In the genomic region with DNA sequence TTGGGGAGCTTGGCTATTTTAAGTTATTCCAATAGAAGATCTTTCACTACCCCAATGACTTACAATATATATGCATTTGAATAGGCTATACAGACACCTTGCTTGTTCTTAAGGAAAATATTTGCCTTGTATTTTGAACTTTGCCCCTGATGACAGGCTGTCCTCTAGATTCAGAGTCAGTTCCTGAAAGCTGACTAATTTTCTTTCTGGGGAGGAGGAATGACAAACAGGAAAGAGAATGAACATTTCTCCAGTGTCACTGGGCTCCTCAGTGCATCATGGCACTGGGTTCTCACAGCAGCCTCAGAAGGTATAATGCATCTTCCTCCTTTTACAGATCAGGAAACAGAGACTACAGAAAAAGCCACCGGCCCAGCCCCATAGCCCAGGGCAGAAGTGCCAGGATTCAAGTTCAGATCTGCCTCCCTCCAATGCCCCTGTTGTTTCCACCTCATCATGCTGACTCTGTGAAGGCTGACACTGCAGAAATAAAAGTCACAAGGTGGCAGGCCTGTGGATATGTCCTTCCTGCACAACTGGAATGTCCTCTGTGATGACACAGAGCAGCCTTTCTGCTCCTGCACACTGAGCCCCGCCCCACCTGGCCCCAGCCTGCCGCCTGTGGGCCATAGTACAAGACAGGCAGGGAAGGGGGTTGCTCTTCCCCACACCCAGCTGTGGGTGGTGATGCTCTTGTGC, we compare ENCODE assay signal across 9 cellular contexts. TPM values are rescaled to one million over a fixed set of nuclear protein-coding genes. Genes with fewer than 3 reads are reported as not detected.
DNase-seq lines count a peak whose midpoint lies in the region; ATAC-seq, FAIRE-seq and TF ChIP-seq lines count a peak whose summit lies in the region.
"Had no signal": no experiment of that assay in that cellular context is flagged by ENCODE, and none has a peak within 500 bp of the region (broad histone marks: within the 10 kb centered on the region; RNA-seq: fewer than 3 reads in every experiment).

No MANE protein-coding gene starts in this region.

- H3K4me3 ChIP-seq in A549: no peak overlapping the region
- H3K4me3 ChIP-seq in body of pancreas: no peak overlapping the region
- H3K4me3 ChIP-seq in right atrium auricular region: no peak overlapping the region

- 35% methylated on average over 3 of the region's 3 CpGs for WGBS in A549 (ENCODE audit: missing lambda C conversion rate)
- WGBS in body of pancreas, 2 donors: 41 to 61% methylated on average over 2 to 3 of the region's 3 CpGs

- CTCF ChIA-PET in A549 (lab: Yijun Ruan, JAX): interaction anchor here (0.7 to 1.2 kb wide), 2 partner anchors 11 to 934 kb away, joined by 3 read pairs; no protein-coding TSS in a partner anchor

- intact Hi-C loops in body of pancreas (cut with DNase I): no loop called here

- peak; percentile 44 to 53; a peak in 5 of 6 replicates for ATAC-seq in A549
- ATAC-seq in body of pancreas: peak; percentile 28
- ATAC-seq in GM18498 (IDR thresholded peaks at IDR 0.05; ENCODE audit: unreplicated experiment): no peak

- DNase-seq in A549 (ENCODE audit: low read depth in 1 of 2, low spot score in 1 of 2) (no peak), HCEC 1CT (peak; percentile 28), body of pancreas (peak in 2 of 4 donors; percentile 27 to 29), lung microvascular endothelial cell (ENCODE audit: low read depth in 2 of 2) (peak; percentile 33 to 44), right atrium auricular region (ENCODE audit: low spot score) (no peak), cerebellar nuclear complex (lab: John Stamatoyannopoulos, UW) (no peak)
- DNase-seq in activated CD4-positive, CD25-positive, alpha-beta regulatory T cell (lab: John Stamatoyannopoulos, UW): no peak
- DNase-seq: activated CD4-positive, alpha-beta T cell treated with anti-CD3 and anti-CD28 coated beads for 1 hour had no signal

- no peaks in the 10 kb centered on the region for H3K9me3 ChIP-seq in A549
- H3K9me3 ChIP-seq in body of pancreas: no peaks in the 10 kb centered on the region
- peaks cover 0 to 9% of the 10 kb centered on the region in 2 donors for H3K9me3 ChIP-seq in right atrium auricular region

- FAIRE-seq in A549 (lab: Jason Lieb, UNC): no peak

- TF ChIP-seq CTCF in A549 (IDR thresholded peaks at IDR 0.05) (no peak), body of pancreas (IDR thresholded peaks at IDR 0.05) (no peak), right atrium auricular region (IDR thresholded peaks at IDR 0.05) (no peak)

- H3K27ac ChIP-seq in A549 (no peak overlapping the region), body of pancreas (peak overlapping the region in 2 of 4 donors; percentile 21 to 47), right atrium auricular region (no peak overlapping the region)

- POLR2A ChIA-PET in A549 (lab: Yijun Ruan, JAX): no interaction called here

- H3K27me3 ChIP-seq in body of pancreas: no peaks in the 10 kb centered on the region
- H3K27me3 ChIP-seq in right atrium auricular region: no peaks in the 10 kb centered on the region

- TF ChIP-seq RAD21 in A549 (conservative IDR thresholded peaks at IDR 0.05 in 1 of 2, IDR thresholded peaks at IDR 0.05 in 1 of 2): no peak

- peak overlapping the region; percentile 32; the same call in 2 of the 3 replicates for H3K4me2 ChIP-seq in A549

- H3K36me3 ChIP-seq in body of pancreas (replicated peaks in 1 of 2; ENCODE audit: insufficient read depth in 1 of 2, low read depth in 2 of 2) (no peaks in the 10 kb centered on the region), right atrium auricular region (no peaks in the 10 kb centered on the region)

- H3K4me1 ChIP-seq in A549: peaks cover 14% of the 10 kb centered on the region
- H3K4me1 ChIP-seq in body of pancreas: peaks cover 38% of the 10 kb centered on the region
- no peaks in the 10 kb centered on the region for H3K4me1 ChIP-seq in right atrium auricular region

- TF ChIP-seq POLR2A in A549 (IDR thresholded peaks at IDR 0.05; ENCODE audit: low read length): no peak
- no peak for TF ChIP-seq POLR2A in body of pancreas (IDR thresholded peaks at IDR 0.05)

- no peak for TF ChIP-seq EP300 in A549 (IDR thresholded peaks at IDR 0.05)

TF ChIP-seq in A549, 52 proteins besides CTCF, POLR2A, EP300 and RAD21:
- peak; percentile 43 for TF ChIP-seq MAFK (IDR thresholded peaks at IDR 0.05; ENCODE audit: partially characterized antibody)
- TF ChIP-seq, protein P1, sequence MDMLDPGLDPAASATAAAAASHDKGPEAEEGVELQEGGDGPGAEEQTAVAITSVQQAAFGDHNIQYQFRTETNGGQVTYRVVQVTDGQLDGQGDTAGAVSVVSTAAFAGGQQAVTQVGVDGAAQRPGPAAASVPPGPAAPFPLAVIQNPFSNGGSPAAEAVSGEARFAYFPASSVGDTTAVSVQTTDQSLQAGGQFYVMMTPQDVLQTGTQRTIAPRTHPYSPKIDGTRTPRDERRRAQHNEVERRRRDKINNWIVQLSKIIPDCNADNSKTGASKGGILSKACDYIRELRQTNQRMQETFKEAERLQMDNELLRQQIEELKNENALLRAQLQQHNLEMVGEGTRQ (IDR thresholded peaks at IDR 0.05): no peak
- TF ChIP-seq, protein P2, sequence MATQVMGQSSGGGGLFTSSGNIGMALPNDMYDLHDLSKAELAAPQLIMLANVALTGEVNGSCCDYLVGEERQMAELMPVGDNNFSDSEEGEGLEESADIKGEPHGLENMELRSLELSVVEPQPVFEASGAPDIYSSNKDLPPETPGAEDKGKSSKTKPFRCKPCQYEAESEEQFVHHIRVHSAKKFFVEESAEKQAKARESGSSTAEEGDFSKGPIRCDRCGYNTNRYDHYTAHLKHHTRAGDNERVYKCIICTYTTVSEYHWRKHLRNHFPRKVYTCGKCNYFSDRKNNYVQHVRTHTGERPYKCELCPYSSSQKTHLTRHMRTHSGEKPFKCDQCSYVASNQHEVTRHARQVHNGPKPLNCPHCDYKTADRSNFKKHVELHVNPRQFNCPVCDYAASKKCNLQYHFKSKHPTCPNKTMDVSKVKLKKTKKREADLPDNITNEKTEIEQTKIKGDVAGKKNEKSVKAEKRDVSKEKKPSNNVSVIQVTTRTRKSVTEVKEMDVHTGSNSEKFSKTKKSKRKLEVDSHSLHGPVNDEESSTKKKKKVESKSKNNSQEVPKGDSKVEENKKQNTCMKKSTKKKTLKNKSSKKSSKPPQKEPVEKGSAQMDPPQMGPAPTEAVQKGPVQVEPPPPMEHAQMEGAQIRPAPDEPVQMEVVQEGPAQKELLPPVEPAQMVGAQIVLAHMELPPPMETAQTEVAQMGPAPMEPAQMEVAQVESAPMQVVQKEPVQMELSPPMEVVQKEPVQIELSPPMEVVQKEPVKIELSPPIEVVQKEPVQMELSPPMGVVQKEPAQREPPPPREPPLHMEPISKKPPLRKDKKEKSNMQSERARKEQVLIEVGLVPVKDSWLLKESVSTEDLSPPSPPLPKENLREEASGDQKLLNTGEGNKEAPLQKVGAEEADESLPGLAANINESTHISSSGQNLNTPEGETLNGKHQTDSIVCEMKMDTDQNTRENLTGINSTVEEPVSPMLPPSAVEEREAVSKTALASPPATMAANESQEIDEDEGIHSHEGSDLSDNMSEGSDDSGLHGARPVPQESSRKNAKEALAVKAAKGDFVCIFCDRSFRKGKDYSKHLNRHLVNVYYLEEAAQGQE (IDR thresholded peaks at IDR 0.05): no peak

RNA-seq across cellular contexts. Expression of a gene that starts 6.6 kb away (rescaled TPM):
- polyA plus RNA-seq in A549 (2011; rRNA removed) (not detected in 2 replicates), A549 (2017; fragmentation: RNase III; extraction: RNeasy Plus Mini Kit Qiagen cat#74134 plus additional on column Dnase treatment) (not detected in 3 replicates)
- polyA plus RNA-seq in A549 (2012; cell fraction: cytosol; rRNA removed): not detected in 2 replicates
- polyA plus RNA-seq in A549 (2012; cell fraction: nucleus; rRNA removed): not detected in 2 replicates
- polyA minus RNA-seq in A549 (2011; rRNA and poly(A)+ RNA removed): not detected in 2 replicates
- total RNA-seq in body of pancreas (10 to 100 TPM; 12.2 to 15.6 TPM), lung microvascular endothelial cell (under 0.01 TPM in 1 of 2 replicates, not detected in the other), right atrium auricular region (under 1 TPM; 0.43 to 0.70 TPM)

RNA-seq across cellular contexts. Expression of a gene that starts 30.2 kb away (rescaled TPM):
- 2.3 and 3.7 TPM in 2 replicates for polyA plus RNA-seq in A549 (2011; rRNA removed)
- 1.2 and 1.6 TPM in 2 replicates for polyA plus RNA-seq in A549 (2012; cell fraction: cytosol; rRNA removed)
- 1.2 and 1.5 TPM in 2 replicates for polyA plus RNA-seq in A549 (2012; cell fraction: nucleus; rRNA removed)
- 2.8 to 2.9 TPM (median 2.9 TPM) in 3 replicates for polyA plus RNA-seq in A549 (2017; fragmentation: RNase III; extraction: RNeasy Plus Mini Kit Qiagen cat#74134 plus additional on column Dnase treatment)
- 6.2 and 7.4 TPM in 2 replicates for polyA minus RNA-seq in A549 (2011; rRNA and poly(A)+ RNA removed)
- 1 to 10 TPM in 1 of 2 donors, under 1 TPM in 1; 0.66 to 2.3 TPM for total RNA-seq in body of pancreas
- 3.1 and 3.8 TPM in 2 replicates for total RNA-seq in lung microvascular endothelial cell
- 1 to 10 TPM; 3.9 to 4.0 TPM for total RNA-seq in right atrium auricular region

Comparison
In these comparisons a context has a peak if more than half of its experiments do, and no peak if none do; other contexts are left out.
1. DNase-seq: peak in HCEC 1CT (single experiment) and lung microvascular endothelial cell (2 of 2); none in A549 (0 of 2), activated CD4-positive, CD25-positive, alpha-beta regulatory T cell (0 of 4), right atrium auricular region (single experiment) and cerebellar nuclear complex (0 of 2).
2. RNA of a gene that starts 6.6 kb away (total RNA-seq): 12.2 to 15.6 TPM in body of pancreas; 0.43 to 0.70 TPM in right atrium auricular region and under 0.01 TPM in lung microvascular endothelial cell; every median in the first group is over 4 times any median in the second.